8 cellular contexts compared by ENCODE assay signal in the genomic region with DNA sequence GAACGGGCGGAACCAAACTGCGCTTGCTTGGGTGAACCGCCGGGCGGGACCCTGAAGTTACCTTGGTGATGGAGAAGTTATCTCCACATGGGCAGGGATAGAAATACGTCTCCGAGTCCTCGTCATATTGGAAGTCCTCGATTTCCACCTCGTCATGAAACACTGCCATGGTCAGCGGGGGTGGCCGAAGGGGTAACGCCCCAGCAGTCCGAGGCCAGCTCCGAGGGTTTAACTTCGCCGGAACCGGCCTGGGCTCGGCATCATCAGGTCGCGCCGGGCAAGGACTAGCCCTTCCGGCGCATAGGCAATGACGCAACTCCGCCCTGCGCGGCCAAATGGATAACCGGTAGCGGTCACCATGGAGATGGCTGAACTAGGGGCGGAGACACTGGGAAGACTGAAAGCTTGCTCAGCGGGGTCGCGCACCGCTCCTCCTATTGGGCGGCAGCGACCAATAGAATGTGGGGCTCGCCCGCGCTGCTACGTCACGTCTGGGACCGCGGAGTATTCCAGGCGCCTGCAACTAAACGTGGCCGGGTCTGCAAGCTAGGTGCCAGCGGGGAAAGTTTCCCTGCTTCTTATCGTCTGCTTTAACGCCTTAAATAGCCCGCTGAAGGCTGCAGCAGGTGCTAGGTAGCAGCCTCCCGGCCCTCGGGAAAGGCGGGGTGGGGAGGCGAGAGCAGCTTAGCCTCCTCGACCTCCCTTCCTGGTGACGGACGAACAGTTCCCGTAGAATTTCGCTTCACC. TPM values are rescaled to one million over a fixed set of nuclear protein-coding genes. Genes with fewer than 3 reads are reported as not detected.
A peak's percentile ranks its signal among the peaks of the same experiment; 100 is the strongest.
DNase-seq lines count a peak whose midpoint lies in the region; ATAC-seq, FAIRE-seq and TF ChIP-seq lines count a peak whose summit lies in the region.

DPH3 (minus strand) TSS at position 236 of the 747 bp plus-strand sequence; CDS start at position 169, 67 bp downstream.
OXNAD1 (plus strand) TSS at position 505 of the 747 bp plus-strand sequence. CDS start 5,741 bp downstream, outside the sequence.

- H3K4me1 ChIP-seq in adrenal gland (replicated peaks in 1 of 2) (peaks cover 12 to 51% of the 10 kb centered on the region in 2 donors), heart right ventricle (peaks cover 5 to 63% (median 46%) of the 10 kb centered on the region in 9 donors), upper lobe of left lung (peaks cover 21 to 42% (median 24%) of the 10 kb centered on the region in 4 donors)

- TF ChIP-seq POLR2A in GM12892 (IDR thresholded peaks at IDR 0.05; ENCODE audit: low read depth, low read length) = peak; percentile 63; the same call in 1 of the 2 replicates
- TF ChIP-seq POLR2A in adrenal gland (IDR thresholded peaks at IDR 0.05) = peak; percentile 24 to 92
- peak in 3 of 4 donors; percentile 50 to 79 (median 76) for TF ChIP-seq POLR2A in upper lobe of left lung (IDR thresholded peaks at IDR 0.05)

- peaks cover 0 to 10% of the 10 kb centered on the region in 2 donors for H3K36me3 ChIP-seq in adrenal gland (replicated peaks in 1 of 2)
- peaks cover 0 to 35% (median 10%) of the 10 kb centered on the region in 9 donors for H3K36me3 ChIP-seq in heart right ventricle
- peaks cover 0 to 19% (median 8%) of the 10 kb centered on the region in 4 donors for H3K36me3 ChIP-seq in upper lobe of left lung

- H3K27ac ChIP-seq in adrenal gland (peak within 1 kb of the TSS; percentile 85 to 95 (median 90)), heart right ventricle (peak within 1 kb of the TSS; percentile 81 to 93 (median 91)), upper lobe of left lung (peak within 1 kb of the TSS; percentile 87 to 92 (median 88))

- FAIRE-seq in GM12892 (lab: Jason Lieb, UNC) = peak; percentile 97

- TF ChIP-seq EP300 in upper lobe of left lung (IDR thresholded peaks at IDR 0.05) = peak in 1 of 4 donors; percentile 74

- TF ChIP-seq CTCF in adrenal gland (IDR thresholded peaks at IDR 0.05) = peak in 4 of 6 experiments; percentile 39 to 65 (median 50)
- TF ChIP-seq CTCF in heart right ventricle (IDR thresholded peaks at IDR 0.05) = peak in 1 of 9 donors; percentile 7
- peak in 4 of 6 experiments; percentile 56 to 75 (median 63) for TF ChIP-seq CTCF in upper lobe of left lung (IDR thresholded peaks at IDR 0.05)

- peak; percentile 83 for DNase-seq in GM12892 (ENCODE audit: insufficient read length)
- peak; percentile 97 for DNase-seq in NCI-H146 (lab: John Stamatoyannopoulos, UW)
- DNase-seq in T-helper 1 cell = peak; percentile 97 to 99 (median 98)
- DNase-seq in adrenal gland = peak; percentile 100
- peak; percentile 99 to 100 for DNase-seq in heart right ventricle
- peak; percentile 97 to 100 (median 98) for DNase-seq in posterior cingulate gyrus
- DNase-seq in upper lobe of left lung = peak; percentile 99

- ATAC-seq in HG02852 (IDR thresholded peaks at IDR 0.05; ENCODE audit: unreplicated experiment) (peak; percentile 99), heart right ventricle (peak; percentile 99 to 100 (median 100)), upper lobe of left lung (ENCODE audit: low FRiP score in 2 of 2) (peak; percentile 99 to 100)

- H3K27me3 ChIP-seq in adrenal gland (no peaks in the 10 kb centered on the region), heart right ventricle (no peaks in the 10 kb centered on the region), upper lobe of left lung (no peaks in the 10 kb centered on the region)

- 0 to 1% (median 0%) methylated on average over 30 to 61 of the region's 61 CpGs for WGBS in adrenal gland, 4 donors
- 0% methylated on average over 61 of the region's 61 CpGs for WGBS in heart right ventricle, 2 donors
- 0% methylated on average over 6 to 57 of the region's 61 CpGs for WGBS in upper lobe of left lung, 2 donors

- no peaks in the 10 kb centered on the region for H3K9me3 ChIP-seq in adrenal gland (replicated peaks in 1 of 3)
- no peaks in the 10 kb centered on the region for H3K9me3 ChIP-seq in heart right ventricle
- no peaks in the 10 kb centered on the region for H3K9me3 ChIP-seq in upper lobe of left lung

- intact Hi-C loops in adrenal gland (cut with DNase I) (loop anchor here in 1 of 2 donors (5.0 kb wide), 1 partner anchor 287 kb away; no protein-coding TSS in a partner anchor), heart right ventricle (cut with DNase I) (loop anchor here in 2 of 10 donors (5.0 kb wide), 2 partner anchors 282 to 287 kb away; no protein-coding TSS in a partner anchor), posterior cingulate gyrus (cut with DNase I) (no loop called here)

- peak within 1 kb of the TSS; percentile 7 to 99 (median 69) for H3K4me3 ChIP-seq in adrenal gland
- H3K4me3 ChIP-seq in heart right ventricle = peak within 1 kb of the TSS; percentile 59 to 98 (median 78)
- peak within 1 kb of the TSS; percentile 74 to 92 (median 74) for H3K4me3 ChIP-seq in upper lobe of left lung

RNA-seq across cellular contexts. Expression of gene DPH3, which starts in this region (rescaled TPM):
- polyA plus RNA-seq in GM12892 (2012; ENCODE audit: missing spikeins) = 18.1 TPM
- 10 to 100 TPM; 12.9 to 39.7 (median 19.1) TPM for total RNA-seq in adrenal gland
- 10 to 100 TPM in 1 of 3 donors, 1 to 10 TPM in 2; 6.6 to 42.7 (median 9.4) TPM for polyA plus RNA-seq in adrenal gland
- total RNA-seq in heart right ventricle = 10 to 100 TPM; 15.5 to 24.5 (median 18.7) TPM
- 10 to 100 TPM in 1 of 2 donors, 1 to 10 TPM in 1; 5.5 to 22.1 TPM for polyA plus RNA-seq in heart right ventricle
- 10 to 100 TPM in 4 of 6 donors, 1 to 10 TPM in 2; 7.3 to 33.1 (median 21.3) TPM for total RNA-seq in upper lobe of left lung

RNA-seq across cellular contexts. Expression of gene OXNAD1, which starts in this region (rescaled TPM):
- 14.0 TPM for polyA plus RNA-seq in GM12892 (2012; ENCODE audit: missing spikeins)
- total RNA-seq in adrenal gland (10 to 100 TPM in 5 of 8 donors, 1 to 10 TPM in 3; 6.5 to 22.2 (median 11.2) TPM), heart right ventricle (10 to 100 TPM; 13.1 to 22.8 (median 18.1) TPM), upper lobe of left lung (10 to 100 TPM in 5 of 6 donors, 1 to 10 TPM in 1; 7.2 to 20.9 (median 11.0) TPM)
- polyA plus RNA-seq in adrenal gland (10 to 100 TPM in 1 of 3 donors, 1 to 10 TPM in 2; 3.6 to 14.8 (median 6.1) TPM), heart right ventricle (10 to 100 TPM in 1 of 2 donors, 1 to 10 TPM in 1; 4.2 to 14.6 TPM)

Comparison
In these comparisons a context has a peak if more than half of its experiments do, and no peak if none do; other contexts are left out.
1. Peak in every context shown above with its lines: DNase-seq, ATAC-seq, H3K4me3 ChIP-seq and H3K27ac ChIP-seq.